In the genomic region with DNA sequence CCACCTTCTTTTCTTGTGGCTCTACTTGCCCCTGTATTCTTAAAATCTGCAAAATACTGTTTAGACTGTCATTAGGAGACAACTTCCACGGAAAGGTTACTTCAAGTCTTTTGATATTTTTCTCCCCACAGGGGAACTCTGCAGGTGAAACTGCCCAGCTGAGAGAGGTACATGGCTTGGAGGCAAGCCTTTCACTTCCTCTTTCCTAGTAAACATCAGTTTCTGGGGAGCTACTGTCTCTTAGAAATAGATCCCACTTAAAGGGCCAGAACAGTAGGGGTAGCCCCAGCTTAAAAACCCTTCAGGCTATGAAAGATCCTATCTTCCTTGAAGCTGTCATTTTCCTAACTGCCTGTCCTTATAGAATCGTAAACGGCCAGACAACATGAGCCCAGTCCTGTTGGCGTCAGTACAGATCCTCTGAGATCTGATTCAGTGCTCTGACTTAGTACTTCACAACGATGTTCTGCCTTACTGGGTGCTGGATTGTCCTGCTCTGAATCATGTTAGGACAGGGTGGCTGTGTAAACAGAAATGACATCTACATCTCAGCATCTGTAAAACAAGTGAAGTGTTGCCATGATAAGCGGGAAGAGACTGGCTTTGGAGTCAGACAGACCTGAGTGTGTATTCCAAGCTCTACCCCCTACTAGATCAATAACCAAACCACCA, we compare ENCODE assay signal across 11 cellular contexts.
DNase-seq lines count a peak whose midpoint lies in the region; ATAC-seq and TF ChIP-seq lines count a peak whose summit lies in the region.
"Had no signal": no experiment of that assay in that cellular context is flagged by ENCODE, and none has a peak within 500 bp of the region (broad histone marks: within the 10 kb centered on the region; RNA-seq: fewer than 3 reads in every experiment).

No MANE protein-coding gene starts in this region.

- H3K27ac Mint-ChIP-seq in CD4-positive, alpha-beta T cell: no peak overlapping the region

- no peak for TF ChIP-seq CTCF in stomach (IDR thresholded peaks at IDR 0.05)
- TF ChIP-seq CTCF in tibial artery (IDR thresholded peaks at IDR 0.05): no peak
- no peak for TF ChIP-seq CTCF in CD4-positive, alpha-beta T cell (IDR thresholded peaks at IDR 0.05)

- DNase-seq in medulla oblongata (ENCODE audit: extremely low spot score) (peak; percentile 1), stomach (no peak), DMS79 treated with DMSO at 0.1 percent for 48 hours (lab: John Stamatoyannopoulos, UW) (no peak), tibial artery (no peak)
- no peak for DNase-seq in CD4-positive, alpha-beta T cell
- DNase-seq: thyroid gland had no signal

- no peaks in the 10 kb centered on the region for H3K27me3 ChIP-seq in stomach
- no peaks in the 10 kb centered on the region for H3K27me3 ChIP-seq in tibial artery
- H3K27me3 ChIP-seq in CD4-positive, alpha-beta T cell (ENCODE audit: control insufficient read depth, insufficient read depth, low read length): no peaks in the 10 kb centered on the region
- H3K27me3 ChIP-seq: thyroid gland had no signal

- H3K4me3 ChIP-seq in stomach (no peak overlapping the region), tibial artery (no peak overlapping the region)
- H3K4me3 ChIP-seq: SK-N-MC, thyroid gland had no signal

- H3K36me3 ChIP-seq in stomach (no peaks in the 10 kb centered on the region), tibial artery (no peaks in the 10 kb centered on the region)
- H3K36me3 ChIP-seq: thyroid gland had no signal

- no peak for TF ChIP-seq EP300 in stomach (IDR thresholded peaks at IDR 0.05)

- H3K9me3 ChIP-seq in stomach (peaks cover 0 to 4% (median under 1%) of the 10 kb centered on the region in 4 donors), tibial artery (no peaks in the 10 kb centered on the region)
- H3K9me3 ChIP-seq in CD4-positive, alpha-beta T cell (ENCODE audit: control insufficient read depth, low read length): no peaks in the 10 kb centered on the region
- H3K9me3 ChIP-seq: thyroid gland had no signal

- no peak for TF ChIP-seq POLR2A in stomach (IDR thresholded peaks at IDR 0.05)

- WGBS in stomach, 5 donors: 39 to 63% (median 53%) methylated on average over 6 of the region's 6 CpGs

- H3K4me1 ChIP-seq in stomach (no peaks in the 10 kb centered on the region), tibial artery (no peaks in the 10 kb centered on the region)
- H3K4me1 ChIP-seq: thyroid gland had no signal

- H3K27me3 Mint-ChIP-seq in CD4-positive, alpha-beta T cell: no peaks in the 10 kb centered on the region

- POLR2A ChIA-PET in CD4-positive, alpha-beta T cell (lab: Charles Lee): no interaction called here

- CTCF ChIA-PET in CD4-positive, alpha-beta T cell (lab: Charles Lee): no interaction called here

- no peak overlapping the region for H3K4me3 Mint-ChIP-seq in CD4-positive, alpha-beta T cell

- ATAC-seq in GM18861 (IDR thresholded peaks at IDR 0.05; ENCODE audit: unreplicated experiment): peak; percentile 100
- peak; percentile 100 for ATAC-seq in GM21786 (IDR thresholded peaks at IDR 0.05; ENCODE audit: unreplicated experiment)
- peak; percentile 98 for ATAC-seq in HG03460 (IDR thresholded peaks at IDR 0.05; ENCODE audit: unreplicated experiment)
- no peak for ATAC-seq in CD4-positive, alpha-beta T cell (ENCODE audit: poor library complexity)

- H3K36me3 Mint-ChIP-seq in CD4-positive, alpha-beta T cell (ENCODE audit: low read depth): no peaks in the 10 kb centered on the region

- H3K9me3 Mint-ChIP-seq in CD4-positive, alpha-beta T cell: no peaks in the 10 kb centered on the region

- intact Hi-C loops in stomach (cut with DNase I; ENCODE audit: low total_unique reads) (no loop called here), tibial artery (cut with DNase I; ENCODE audit: low total_unique reads) (no loop called here)
- intact Hi-C loops in CD4-positive, alpha-beta T cell (cut with DNase I, micrococcal nuclease): no loop called here

- no peaks in the 10 kb centered on the region for H3K4me1 Mint-ChIP-seq in CD4-positive, alpha-beta T cell (ENCODE audit: low read depth)

- H3K27ac ChIP-seq in stomach (no peak overlapping the region), tibial artery (no peak overlapping the region)
- H3K27ac ChIP-seq in CD4-positive, alpha-beta T cell (ENCODE audit: low read depth, low read length): no peak overlapping the region
- H3K27ac ChIP-seq: KMS-11, SK-N-MC, thyroid gland had no signal
